Comparison of ENCODE assay signal across 10 cellular contexts in the genomic region with DNA sequence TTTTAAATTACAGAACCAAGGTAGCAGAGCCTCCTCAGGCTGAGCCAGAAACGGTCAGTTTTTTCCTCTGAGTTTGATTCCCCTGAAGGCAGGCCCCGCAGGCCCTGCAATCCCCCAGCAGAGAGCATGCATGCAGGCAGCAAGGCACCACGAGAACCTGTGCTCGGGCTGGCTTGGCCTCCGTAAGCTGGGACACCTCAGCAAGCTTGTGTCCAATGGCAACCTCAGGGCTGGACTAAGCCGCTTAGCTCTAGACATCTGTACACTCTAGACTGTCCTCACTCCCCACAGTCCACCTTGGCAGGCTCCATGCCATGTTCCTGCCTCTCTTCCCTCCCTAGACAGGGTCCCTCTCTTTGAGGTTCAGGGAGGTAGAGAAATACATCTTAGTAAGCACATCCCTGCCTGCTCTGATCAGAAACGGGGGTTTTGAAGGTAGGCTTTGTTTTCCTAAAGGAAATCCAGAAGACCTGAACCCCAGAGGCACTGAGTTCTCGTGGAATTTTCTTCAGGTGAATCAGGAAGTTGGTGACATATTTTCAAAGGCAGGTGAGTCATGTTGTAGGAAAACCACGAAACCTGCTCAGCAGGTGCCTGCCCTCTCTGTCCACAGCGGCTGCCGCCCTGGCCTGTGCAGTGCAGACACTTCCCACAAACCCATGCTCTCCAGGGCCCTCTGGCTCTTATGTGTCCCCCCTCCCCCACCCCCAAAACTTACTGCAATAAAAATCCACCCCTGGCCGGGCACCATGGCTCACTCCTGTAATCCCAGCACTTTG. TPM values are rescaled to one million over a fixed set of nuclear protein-coding genes. Genes with fewer than 3 reads are reported as not detected.
DNase-seq lines count a peak whose midpoint lies in the region; ATAC-seq, FAIRE-seq and TF ChIP-seq lines count a peak whose summit lies in the region.
"Had no signal": no experiment of that assay in that cellular context is flagged by ENCODE, and none has a peak within 500 bp of the region (broad histone marks: within the 10 kb centered on the region; RNA-seq: fewer than 3 reads in every experiment).

No MANE protein-coding gene starts in this region.

- H3K4me2 ChIP-seq in Loucy (ENCODE audit: low read depth, low read length, poor library complexity, severe bottlenecking): peak overlapping the region; percentile 9

- H3K27me3 ChIP-seq in Loucy (ENCODE audit: insufficient read depth, low read length, poor library complexity, severe bottlenecking) (no peaks in the 10 kb centered on the region), dorsolateral prefrontal cortex (no peaks in the 10 kb centered on the region), pancreas (no peaks in the 10 kb centered on the region)
- H3K27me3 ChIP-seq: heart left ventricle had no signal

- peaks cover 34% of the 10 kb centered on the region for H3K79me2 ChIP-seq in Loucy (ENCODE audit: insufficient read depth, low read length)

- DNase-seq in DMS53 treated with DMSO at 0.1 percent for 48 hours (lab: John Stamatoyannopoulos, UW; ENCODE audit: unreplicated experiment): peak; percentile 95
- no peak for DNase-seq in dorsolateral prefrontal cortex
- peak in 5 of 6 donors; percentile 73 to 84 (median 79) for DNase-seq in pancreas
- DNase-seq in activated CD4-positive, CD25-positive, alpha-beta regulatory T cell (lab: John Stamatoyannopoulos, UW): no peak
- no peak for DNase-seq in cerebellar cortex (ENCODE audit: low spot score)
- DNase-seq: GDM1, heart left ventricle had no signal

- H2AFZ ChIP-seq in Loucy (ENCODE audit: low read length): no peak overlapping the region

- FAIRE-seq in pancreas (lab: Jason Lieb, UNC): no peak

- H3K9me3 ChIP-seq in Loucy (ENCODE audit: insufficient read depth, low read depth, low read length) (no peaks in the 10 kb centered on the region), pancreas (no peaks in the 10 kb centered on the region)
- H3K9me3 ChIP-seq: heart left ventricle had no signal

- WGBS in pancreas, 2 donors: 57 to 60% methylated on average over 12 of the region's 12 CpGs

- no peak overlapping the region for H3K4me3 ChIP-seq in Loucy (ENCODE audit: low read length, poor library complexity, severe bottlenecking)
- H3K4me3 ChIP-seq in dorsolateral prefrontal cortex: peak overlapping the region in 51 of 59 donors; percentile 7 to 74 (median 54)
- H3K4me3 ChIP-seq in pancreas: no peak overlapping the region
- H3K4me3 ChIP-seq: heart left ventricle had no signal

- H3K9me2 ChIP-seq in Loucy (replicated peaks; ENCODE audit: low read depth, low read length): no peaks in the 10 kb centered on the region

- H3K9ac ChIP-seq in Loucy (ENCODE audit: low read depth, low read length, poor library complexity, severe bottlenecking): no peak overlapping the region

- intact Hi-C loops in dorsolateral prefrontal cortex (cut with DNase I) (loop anchor here in 1 of 2 donors (2.0 kb wide), 1 partner anchor 96 kb away; no protein-coding TSS in a partner anchor), pancreas (cut with DNase I) (no loop called here)

- no peaks in the 10 kb centered on the region for H3F3A ChIP-seq in Loucy (ENCODE audit: low read depth)

- ATAC-seq in pancreas: peak; percentile 76 to 84 (median 78)
- no peak for ATAC-seq in HG03457 (IDR thresholded peaks at IDR 0.05; ENCODE audit: unreplicated experiment)
- ATAC-seq: heart left ventricle had no signal

- TF ChIP-seq CTCF in Loucy (conservative IDR thresholded peaks at IDR 0.05; ENCODE audit: low read length) (no peak), dorsolateral prefrontal cortex (IDR thresholded peaks at IDR 0.05 in 54 of 56, conservative IDR thresholded peaks at IDR 0.05 in 2 of 56; ENCODE audit: low read depth in 1 of 56, partially characterized antibody in 56 of 56) (no peak), pancreas (IDR thresholded peaks at IDR 0.05) (no peak)

- H3K27ac ChIP-seq in dorsolateral prefrontal cortex: peak overlapping the region in 55 of 59 donors; percentile 30 to 100 (median 97)
- H3K27ac ChIP-seq in pancreas: peak overlapping the region; percentile 73 to 89 (median 86)
- H3K27ac ChIP-seq: heart left ventricle had no signal

- H3K36me3 ChIP-seq in Loucy (ENCODE audit: insufficient read depth, low read length): peaks cover 10% of the 10 kb centered on the region; the same call in 1 of the 2 replicates
- H3K36me3 ChIP-seq in pancreas: peaks cover 4 to 40% (median 15%) of the 10 kb centered on the region in 3 donors

- H4K20me1 ChIP-seq in Loucy (ENCODE audit: insufficient read depth, low read length, poor library complexity, severe bottlenecking): peaks cover 9% of the 10 kb centered on the region

- H3K4me1 ChIP-seq in Loucy (ENCODE audit: insufficient read depth, low read length, poor library complexity, severe bottlenecking) (peaks cover 25% of the 10 kb centered on the region), pancreas (peaks cover 37 to 62% (median 50%) of the 10 kb centered on the region in 3 donors)

RNA-seq across cellular contexts. Expression of a gene that starts 6.9 kb away (rescaled TPM):
- total RNA-seq in dorsolateral prefrontal cortex (100 to 1,000 TPM in 94 of 120 experiments, 10 to 100 TPM in 26; 47.1 to 833 (median 180) TPM), pancreas (100 to 1,000 TPM in 1 of 6 donors, 10 to 100 TPM in 5; 56.3 to 124 (median 76.4) TPM)
- 100 to 1,000 TPM in 1 of 2 donors, 10 to 100 TPM in 1; 88.9 to 185 TPM for polyA plus RNA-seq in pancreas

RNA-seq across cellular contexts. Expression of a gene that starts 13.7 kb away (rescaled TPM):
- 1 to 10 TPM in 119 of 120 experiments, under 1 TPM in 1; 0.84 to 8.3 (median 3.3) TPM for total RNA-seq in dorsolateral prefrontal cortex
- 100 to 1,000 TPM in 1 of 6 donors, 10 to 100 TPM in 4, 1 to 10 TPM in 1; 4.1 to 146 (median 55.9) TPM for total RNA-seq in pancreas
- polyA plus RNA-seq in pancreas: 10 to 100 TPM in 1 of 2 donors, 1 to 10 TPM in 1; 8.4 to 57.6 TPM
- total RNA-seq: LHCN-M2 had no signal

RNA-seq across cellular contexts. Expression of a gene that starts 48.8 kb away (rescaled TPM):
- total RNA-seq in dorsolateral prefrontal cortex (100 to 1,000 TPM in 2 of 120 experiments, 10 to 100 TPM in 118; 44.8 to 116 (median 65.6) TPM), pancreas (10 to 100 TPM; 21.3 to 38.4 (median 30.5) TPM)
- polyA plus RNA-seq in pancreas: 10 to 100 TPM; 69.2 to 88.9 TPM

Comparison
In these comparisons a context has a peak if more than half of its experiments do, and no peak if none do; other contexts are left out.
1. DNase-seq: peak in DMS53 treated with DMSO at 0.1 percent for 48 hours (single experiment) and pancreas (5 of 6); none in dorsolateral prefrontal cortex (0 of 10), activated CD4-positive, CD25-positive, alpha-beta regulatory T cell (0 of 4) and cerebellar cortex (single experiment).
2. H3K4me3 ChIP-seq: peak in dorsolateral prefrontal cortex (51 of 59); none in Loucy (single experiment) and pancreas (0 of 4).